Comparison of ENCODE assay signal across 8 cellular contexts in the genomic region with DNA sequence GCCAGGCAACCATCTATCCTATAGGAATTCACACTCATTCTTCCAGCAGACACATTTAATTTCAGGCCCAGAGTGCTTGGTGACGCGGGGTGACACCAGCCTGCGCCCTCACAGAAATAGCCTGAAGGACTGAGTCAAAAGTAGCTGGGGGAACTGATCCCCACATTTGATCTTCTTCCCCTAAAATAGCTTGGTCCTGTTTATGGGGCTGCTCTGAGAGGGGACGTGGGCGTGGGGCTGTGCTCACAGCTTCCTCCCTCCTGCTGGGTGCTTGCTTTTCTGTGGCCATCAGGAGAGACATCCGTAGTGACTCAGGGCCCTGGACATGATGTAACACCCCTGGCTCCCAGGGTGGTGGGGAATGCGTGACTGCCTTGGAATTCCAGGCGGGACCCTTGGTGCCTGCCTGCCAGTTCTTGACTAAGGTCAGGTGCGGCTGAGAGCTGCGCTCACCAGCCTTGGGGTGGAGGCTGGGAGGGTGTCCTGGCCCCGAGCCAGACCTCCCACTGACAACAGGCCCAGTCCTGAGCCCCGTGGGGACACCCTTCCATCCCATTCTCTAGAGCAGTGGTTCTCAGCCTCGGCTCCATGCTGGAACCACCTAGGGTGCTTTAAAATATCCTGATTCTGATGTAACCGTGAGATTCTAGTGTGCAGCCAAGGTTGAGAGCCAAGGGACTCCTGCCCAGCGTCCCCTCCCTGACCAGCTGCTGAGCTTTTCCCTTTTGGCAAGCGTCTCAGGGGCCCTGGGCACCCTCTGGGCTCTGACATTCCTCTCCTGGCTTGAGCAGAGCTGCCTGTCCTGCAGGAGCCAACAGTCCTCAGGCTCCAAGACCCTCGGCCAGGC. TPM values are rescaled to one million over a fixed set of nuclear protein-coding genes. Genes with fewer than 3 reads are reported as not detected.
DNase-seq lines count a peak whose midpoint lies in the region; ATAC-seq and TF ChIP-seq lines count a peak whose summit lies in the region.

No MANE protein-coding gene starts in this region.

- no peak overlapping the region for H3K4ac ChIP-seq in neuronal stem cell (ENCODE audit: low read length)

- TF ChIP-seq CTCF in colonic mucosa (IDR thresholded peaks at IDR 0.05): no peak

- H3K4me3 ChIP-seq in NT2/D1 (ENCODE audit: insufficient read length, low read depth) (no peak overlapping the region), neuronal stem cell (ENCODE audit: low read length in 2 of 2) (no peak overlapping the region), colonic mucosa (no peak overlapping the region)

- H3K9me3 Mint-ChIP-seq in activated CD8-positive, alpha-beta T cell treated with anti-CD3 and anti-CD28 coated beads, Interleukin-2, amount 10 ng/mL, durations not matched to agents 7 days and 5 days (ENCODE audit: insufficient read depth): no peaks in the 10 kb centered on the region
- no peaks in the 10 kb centered on the region for H3K9me3 Mint-ChIP-seq in activated naive CD4-positive, alpha-beta T cell treated with anti-CD3 and anti-CD28 coated beads, Interleukin-2, amount 50 U/mL, for 72 hours

- ATAC-seq in activated CD8-positive, alpha-beta T cell treated with anti-CD3 and anti-CD28 coated beads, Interleukin-2, amount 10 ng/mL, durations not matched to agents 7 days and 5 days: no peak
- no peak for ATAC-seq in activated naive CD4-positive, alpha-beta T cell treated with anti-CD3 and anti-CD28 coated beads, Interleukin-2, amount 50 U/mL, for 72 hours

- no peaks in the 10 kb centered on the region for H3K36me3 Mint-ChIP-seq in activated CD8-positive, alpha-beta T cell treated with anti-CD3 and anti-CD28 coated beads, Interleukin-2, amount 10 ng/mL, durations not matched to agents 7 days and 5 days (ENCODE audit: low read depth)
- H3K36me3 Mint-ChIP-seq in activated naive CD4-positive, alpha-beta T cell treated with anti-CD3 and anti-CD28 coated beads, Interleukin-2, amount 50 U/mL, for 72 hours: no peaks in the 10 kb centered on the region

- peak overlapping the region; percentile 68 for H2AFZ ChIP-seq in neuronal stem cell (ENCODE audit: low read length)

- intact Hi-C loops in colonic mucosa (cut with DNase I): no loop called here

- H3K27me3 Mint-ChIP-seq in activated CD8-positive, alpha-beta T cell treated with anti-CD3 and anti-CD28 coated beads, Interleukin-2, amount 10 ng/mL, durations not matched to agents 7 days and 5 days (ENCODE audit: low read depth): peaks cover 7% of the 10 kb centered on the region

- H3K18ac ChIP-seq in neuronal stem cell (ENCODE audit: low read length): peak overlapping the region; percentile 46

- no peak overlapping the region for H2BK15ac ChIP-seq in neuronal stem cell (ENCODE audit: low read length)

- H3K27ac Mint-ChIP-seq in activated CD8-positive, alpha-beta T cell treated with anti-CD3 and anti-CD28 coated beads, Interleukin-2, amount 10 ng/mL, durations not matched to agents 7 days and 5 days: no peak overlapping the region
- H3K27ac Mint-ChIP-seq in activated naive CD4-positive, alpha-beta T cell treated with anti-CD3 and anti-CD28 coated beads, Interleukin-2, amount 50 U/mL, for 72 hours: peak overlapping the region in 1 of 2 donors; percentile 8

- POLR2A ChIA-PET in activated CD8-positive, alpha-beta T cell treated with anti-CD3 and anti-CD28 coated beads, Interleukin-2, amount 10 ng/mL, durations not matched to agents 7 days and 5 days (lab: Charles Lee): interaction anchor here (1.2 kb wide), 1 partner anchor 220 kb away, joined by 3 read pairs; no protein-coding TSS in a partner anchor

- peak overlapping the region; percentile 58 for H3K9ac ChIP-seq in NT2/D1 (ENCODE audit: insufficient read length, low read depth)
- H3K9ac ChIP-seq in neuronal stem cell (ENCODE audit: low read depth, low read length, poor library complexity): no peak overlapping the region
- H3K9ac ChIP-seq in colonic mucosa (ENCODE audit: low read depth in 2 of 2, low read length in 2 of 2): no peak overlapping the region

- H3K4me1 Mint-ChIP-seq in activated CD8-positive, alpha-beta T cell treated with anti-CD3 and anti-CD28 coated beads, Interleukin-2, amount 10 ng/mL, durations not matched to agents 7 days and 5 days (ENCODE audit: low read depth): peaks cover 11% of the 10 kb centered on the region

- H3K14ac ChIP-seq in neuronal stem cell (ENCODE audit: low read length): no peak overlapping the region

- H3K36me3 ChIP-seq in NT2/D1 (ENCODE audit: insufficient read depth, insufficient read length, low read length) (no peaks in the 10 kb centered on the region), neuronal stem cell (replicated peaks in 1 of 2; ENCODE audit: control insufficient read depth in 2 of 2, insufficient read depth in 2 of 2, low read length in 2 of 2) (no peaks in the 10 kb centered on the region), colonic mucosa (no peaks in the 10 kb centered on the region)

- H3K4me1 ChIP-seq in NT2/D1 (ENCODE audit: insufficient read depth, insufficient read length) (peaks cover 19% of the 10 kb centered on the region), neuronal stem cell (ENCODE audit: control insufficient read depth in 2 of 2, insufficient read depth in 1 of 2, low read depth in 1 of 2, low read length in 2 of 2) (peaks cover 14 to 15% of the 10 kb centered on the region in 2 donors), colonic mucosa (peaks cover 7% of the 10 kb centered on the region)

- no peak overlapping the region for H3K4me3 Mint-ChIP-seq in activated CD8-positive, alpha-beta T cell treated with anti-CD3 and anti-CD28 coated beads, Interleukin-2, amount 10 ng/mL, durations not matched to agents 7 days and 5 days

- no peak overlapping the region for H4K8ac ChIP-seq in neuronal stem cell (ENCODE audit: low read depth, low read length)

- H3K23ac ChIP-seq in neuronal stem cell (ENCODE audit: low read depth, low read length, poor library complexity): no peak overlapping the region

- no peak overlapping the region for H2BK5ac ChIP-seq in neuronal stem cell (ENCODE audit: low read length)

- peak overlapping the region; percentile 83 for H3K27ac ChIP-seq in epithelial cell of prostate
- H3K27ac ChIP-seq in neuronal stem cell (replicated peaks; ENCODE audit: low read length): no peak overlapping the region
- no peak overlapping the region for H3K27ac ChIP-seq in colonic mucosa

- H3K9me3 ChIP-seq in NT2/D1 (ENCODE audit: insufficient read depth, low read length) (no peaks in the 10 kb centered on the region), neuronal stem cell (replicated peaks in 1 of 2; ENCODE audit: control insufficient read depth in 2 of 2, insufficient read depth in 1 of 2, low read depth in 1 of 2, low read length in 2 of 2) (no peaks in the 10 kb centered on the region), colonic mucosa (no peaks in the 10 kb centered on the region)

- CTCF ChIA-PET in activated CD8-positive, alpha-beta T cell treated with anti-CD3 and anti-CD28 coated beads, Interleukin-2, amount 10 ng/mL, durations not matched to agents 7 days and 5 days (lab: Charles Lee): no interaction called here

- no peak overlapping the region for H2BK12ac ChIP-seq in neuronal stem cell (ENCODE audit: low read length)

- H3K27me3 ChIP-seq in NT2/D1 (ENCODE audit: insufficient read depth, insufficient read length) (no peaks in the 10 kb centered on the region), neuronal stem cell (ENCODE audit: control insufficient read depth in 3 of 3, insufficient read depth in 3 of 3, low read depth in 1 of 3, low read length in 3 of 3) (peaks cover 0 to 4% (median 0%) of the 10 kb centered on the region in 3 experiments), colonic mucosa (no peaks in the 10 kb centered on the region)

- no peak overlapping the region for H4K91ac ChIP-seq in neuronal stem cell (ENCODE audit: low read depth, low read length, poor library complexity)

- no peak overlapping the region for H2BK120ac ChIP-seq in neuronal stem cell (ENCODE audit: low read depth, low read length)

- DNase-seq in GM03348 (ENCODE audit: low spot score) (peak; percentile 96), NT2/D1 (ENCODE audit: low read depth, low spot score) (no peak), epithelial cell of prostate (ENCODE audit: low read depth, low spot score) (peak; percentile 73), neuronal stem cell (ENCODE audit: low spot score) (no peak), NCI-H2107 (lab: John Stamatoyannopoulos, UW) (no peak), colonic mucosa (no peak)
- no peak for DNase-seq in activated CD8-positive, alpha-beta T cell treated with anti-CD3 and anti-CD28 coated beads, Interleukin-2, amount 10 ng/mL, durations not matched to agents 7 days and 5 days
- DNase-seq in activated naive CD4-positive, alpha-beta T cell treated with anti-CD3 and anti-CD28 coated beads, Interleukin-2, amount 50 U/mL, for 72 hours (ENCODE audit: low spot score in 2 of 2): no peak

- WGBS in neuronal stem cell (ENCODE audit: extremely low coverage in 2 of 2, insufficient read length in 2 of 2, insufficient replicate concordance in 1 of 2), 2 donors: no CpG with 5 or more reads among the region's 17 CpGs

- H2AK5ac ChIP-seq in neuronal stem cell (ENCODE audit: low read depth, low read length): no peak overlapping the region

- peaks cover 1% of the 10 kb centered on the region for H3K79me1 ChIP-seq in neuronal stem cell (ENCODE audit: low read depth, low read length)

- no peak overlapping the region for H3K4me2 ChIP-seq in neuronal stem cell (ENCODE audit: insufficient read depth, low read length, poor library complexity, severe bottlenecking)

RNA-seq across cellular contexts. Expression of a gene that starts 47.4 kb away (rescaled TPM):
- 0.57 TPM for polyA plus RNA-seq in neuronal stem cell (2013, experiment 1 of 2)
- polyA plus RNA-seq in neuronal stem cell (2013, experiment 2 of 2): 0.79 TPM
- 10 to 100 TPM; 23.8 to 24.1 TPM for total RNA-seq in activated CD8-positive, alpha-beta T cell treated with anti-CD3 and anti-CD28 coated beads, Interleukin-2, amount 10 ng/mL, durations not matched to agents 7 days and 5 days
- total RNA-seq in activated naive CD4-positive, alpha-beta T cell treated with anti-CD3 and anti-CD28 coated beads, Interleukin-2, amount 50 U/mL, for 72 hours: 10 to 100 TPM; 13.4 to 14.6 TPM
- 10 to 100 TPM; 21.2 to 21.6 TPM for total RNA-seq in colonic mucosa

Comparison
In these comparisons a context has a peak if more than half of its experiments do, and no peak if none do; other contexts are left out.
1. DNase-seq: peak in GM03348 (single experiment) and epithelial cell of prostate (single experiment); none in NT2/D1 (single experiment), neuronal stem cell (single experiment), NCI-H2107 (single experiment), activated CD8-positive, alpha-beta T cell treated with anti-CD3 and anti-CD28 coated beads, Interleukin-2, amount 10 ng/mL, durations not matched to agents 7 days and 5 days (single experiment), activated naive CD4-positive, alpha-beta T cell treated with anti-CD3 and anti-CD28 coated beads, Interleukin-2, amount 50 U/mL, for 72 hours (0 of 2) and colonic mucosa (single experiment).